ENCODE assay signal across 37 cellular contexts in genomic region chr9:126796758-126797157, GRCh38.
"Had no signal": no experiment of that assay in that cellular context is flagged by ENCODE, and none has a peak within 500 bp of the region (broad histone marks: within the 10 kb centered on the region; RNA-seq: fewer than 3 reads in every experiment).

No MANE protein-coding gene starts in this region.

- H3K27ac Mint-ChIP-seq: activated B cell treated with CpG ODN at 0.5 μM for 24 hours; activated CD8-positive, alpha-beta memory T cell treated with anti-CD3 and anti-CD28 coated beads, Interleukin-2, amount 10 ng/mL, durations not matched to agents 7 days and 5 days; activated CD8-positive, alpha-beta T cell treated with anti-CD3 and anti-CD28 coated beads for 36 hours; activated naive CD8-positive, alpha-beta T cell treated with anti-CD3 and anti-CD28 coated beads, Interleukin-2, amount 10 ng/mL, durations not matched to agents 7 days and 5 days; mesothelial cell of epicardium; naive B cell; stimulated activated memory B cell treated with anti-CD40 and anti-IgM and Interleukin-4, amounts not matched to agents 10 μg/mL and 1 μg/mL and 100 μg/mL, for 72 hours; stimulated activated naive CD8-positive, alpha-beta T cell treated with anti-CD3 and anti-CD28 coated beads, Interleukin-15, amount 100 ng/mL, for 72 hours had no signal

- DNase-seq: activated B cell treated with CpG ODN at 0.5 μM for 24 hours; activated CD4-positive, alpha-beta T cell treated with anti-CD3 and anti-CD28 coated beads, Interleukin-2, amount 50 U/mL, for 1 hour; activated CD8-positive, alpha-beta memory T cell treated with anti-CD3 and anti-CD28 coated beads, Interleukin-2, amount 10 ng/mL, durations not matched to agents 7 days and 5 days; activated CD8-positive, alpha-beta T cell treated with anti-CD3 and anti-CD28 coated beads for 36 hours; activated effector memory CD4-positive, alpha-beta T cell treated with Interleukin-2 at 50 U/mL for 16 hours; activated naive CD4-positive, alpha-beta T cell treated with Interleukin-2 at 50 U/mL for 16 hours; activated naive CD8-positive, alpha-beta T cell treated with anti-CD3 and anti-CD28 coated beads, Interleukin-2, amount 10 ng/mL, durations not matched to agents 7 days and 5 days; activated T-cell treated with anti-CD3 and anti-CD28 coated beads for 4 hours; amniotic stem cell; brain microvascular endothelial cell; dorsolateral prefrontal cortex; effector memory CD4-positive, alpha-beta T cell; erythroblast; gastrocnemius medialis; glutamatergic neuron; left cardiac atrium; left ventricle myocardium superior; naive B cell; nucleus accumbens; pancreas; retina; stimulated activated CD4-positive, alpha-beta T cell treated with anti-CD3 and anti-CD28 coated beads, Interleukin-1b, Interleukin-23, amount 100 ng/mL, for 48 hours; stimulated activated CD4-positive, alpha-beta T cell treated with anti-CD3 and anti-CD28 coated beads, Interleukin-4, amount 100 ng/mL, for 4 hours; stimulated activated CD8-positive, alpha-beta memory T cell treated with anti-CD3 and anti-CD28 coated beads, Interleukin-4, amount 100 ng/mL, for 48 hours; stimulated activated naive CD8-positive, alpha-beta T cell treated with anti-CD3 and anti-CD28 coated beads, Interleukin-15, amount 100 ng/mL, for 72 hours; substantia nigra; T-helper 2 cell; thyroid gland had no signal

- H3K9me3 Mint-ChIP-seq: activated CD8-positive, alpha-beta T cell treated with anti-CD3 and anti-CD28 coated beads for 36 hours; activated naive CD8-positive, alpha-beta T cell treated with anti-CD3 and anti-CD28 coated beads, Interleukin-2, amount 10 ng/mL, durations not matched to agents 7 days and 5 days; mesothelial cell of epicardium; stimulated activated memory B cell treated with anti-CD40 and anti-IgM and Interleukin-4, amounts not matched to agents 10 μg/mL and 1 μg/mL and 100 μg/mL, for 72 hours; stimulated activated naive CD8-positive, alpha-beta T cell treated with anti-CD3 and anti-CD28 coated beads, Interleukin-15, amount 100 ng/mL, for 72 hours had no signal

- H3K4me1 ChIP-seq: pancreas, prostate gland, thyroid gland, upper lobe of right lung had no signal

- H3K27ac ChIP-seq: brain microvascular endothelial cell, coronary artery, dorsolateral prefrontal cortex, gastrocnemius medialis, hepatocyte, pancreas, prostate gland, thyroid gland, upper lobe of right lung had no signal

- H3K36me3 Mint-ChIP-seq: activated CD8-positive, alpha-beta memory T cell treated with anti-CD3 and anti-CD28 coated beads, Interleukin-2, amount 10 ng/mL, durations not matched to agents 7 days and 5 days; activated naive CD8-positive, alpha-beta T cell treated with anti-CD3 and anti-CD28 coated beads, Interleukin-2, amount 10 ng/mL, durations not matched to agents 7 days and 5 days; mesothelial cell of epicardium; naive B cell; stimulated activated memory B cell treated with anti-CD40 and anti-IgM and Interleukin-4, amounts not matched to agents 10 μg/mL and 1 μg/mL and 100 μg/mL, for 72 hours had no signal

- H3K4me2 ChIP-seq: hepatocyte, smooth muscle cell had no signal

- H3K27me3 ChIP-seq: brain microvascular endothelial cell, gastrocnemius medialis, hepatocyte, pancreas, thyroid gland had no signal

- H3K4me3 ChIP-seq: coronary artery, dorsolateral prefrontal cortex, gastrocnemius medialis, hepatocyte, pancreas, prostate gland, smooth muscle cell, thyroid gland, upper lobe of right lung had no signal

- H3K9me3 ChIP-seq: gastrocnemius medialis, pancreas, prostate gland, thyroid gland, upper lobe of right lung had no signal

- H3K4me3 Mint-ChIP-seq: activated B cell treated with CpG ODN at 0.5 μM for 24 hours; activated CD8-positive, alpha-beta memory T cell treated with anti-CD3 and anti-CD28 coated beads, Interleukin-2, amount 10 ng/mL, durations not matched to agents 7 days and 5 days; activated CD8-positive, alpha-beta T cell treated with anti-CD3 and anti-CD28 coated beads for 36 hours; activated naive CD8-positive, alpha-beta T cell treated with anti-CD3 and anti-CD28 coated beads, Interleukin-2, amount 10 ng/mL, durations not matched to agents 7 days and 5 days; mesothelial cell of epicardium; naive B cell; stimulated activated memory B cell treated with anti-CD40 and anti-IgM and Interleukin-4, amounts not matched to agents 10 μg/mL and 1 μg/mL and 100 μg/mL, for 72 hours; stimulated activated naive CD8-positive, alpha-beta T cell treated with anti-CD3 and anti-CD28 coated beads, Interleukin-15, amount 100 ng/mL, for 72 hours had no signal

- FAIRE-seq: astrocyte, keratinocyte, pancreas had no signal

- H3K4me1 Mint-ChIP-seq: activated B cell treated with CpG ODN at 0.5 μM for 24 hours; activated CD8-positive, alpha-beta memory T cell treated with anti-CD3 and anti-CD28 coated beads, Interleukin-2, amount 10 ng/mL, durations not matched to agents 7 days and 5 days; mesothelial cell of epicardium; naive B cell; stimulated activated memory B cell treated with anti-CD40 and anti-IgM and Interleukin-4, amounts not matched to agents 10 μg/mL and 1 μg/mL and 100 μg/mL, for 72 hours; stimulated activated naive CD8-positive, alpha-beta T cell treated with anti-CD3 and anti-CD28 coated beads, Interleukin-15, amount 100 ng/mL, for 72 hours had no signal

- H3K79me2 ChIP-seq: hepatocyte had no signal

- H2AFZ ChIP-seq: hepatocyte had no signal

- H3K36me3 ChIP-seq: brain microvascular endothelial cell, gastrocnemius medialis, pancreas, prostate gland, thyroid gland, upper lobe of right lung had no signal

- ATAC-seq: activated CD8-positive, alpha-beta memory T cell treated with anti-CD3 and anti-CD28 coated beads, Interleukin-2, amount 10 ng/mL, durations not matched to agents 7 days and 5 days; activated CD8-positive, alpha-beta T cell treated with anti-CD3 and anti-CD28 coated beads for 36 hours; gastrocnemius medialis; left cardiac atrium; left ventricle myocardium superior; pancreas; stimulated activated memory B cell treated with anti-CD40 and anti-IgM and Interleukin-4, amounts not matched to agents 10 μg/mL and 1 μg/mL and 100 μg/mL, for 72 hours; stimulated activated naive CD8-positive, alpha-beta T cell treated with anti-CD3 and anti-CD28 coated beads, Interleukin-15, amount 100 ng/mL, for 72 hours; upper lobe of right lung had no signal
